25 cellular contexts compared by ENCODE assay signal in genomic region chr6:43262000-43262779, GRCh38. TPM values are rescaled to one million over a fixed set of nuclear protein-coding genes. Genes with fewer than 3 reads are reported as not detected.
DNase-seq lines count a peak whose midpoint lies in the region; ATAC-seq, FAIRE-seq and TF ChIP-seq lines count a peak whose summit lies in the region.
"Had no signal": no experiment of that assay in that cellular context is flagged by ENCODE, and none has a peak within 500 bp of the region (broad histone marks: within the 10 kb centered on the region; RNA-seq: fewer than 3 reads in every experiment).

No MANE protein-coding gene starts in this region.

- FAIRE-seq in GM12878 (lab: Jason Lieb, UNC) = no peak
- FAIRE-seq: keratinocyte had no signal

- no TSS peak for BruUV-seq in GM12878 (replicated peaks; lab: Mats Ljungman, UMichigan)
- BruUV-seq in PC-3 (replicated peaks; lab: Mats Ljungman, UMichigan) = no TSS peak

- WGBS in GM12878 (ENCODE audit: insufficient coverage, insufficient replicate concordance, low lambda C conversion rate, missing lambda C conversion rate) = 75% methylated on average over 14 of the region's 14 CpGs

- H3F3A ChIP-seq in neural progenitor cell (ENCODE audit: low read depth) (peaks cover 5% of the 10 kb centered on the region), PC-3 (ENCODE audit: low read length, unreplicated experiment) (no peaks in the 10 kb centered on the region)

- H3K79me2 ChIP-seq in GM12878 (ENCODE audit: control insufficient read depth, insufficient read depth, low read length) (no peaks in the 10 kb centered on the region), neural progenitor cell (ENCODE audit: low read depth) (no peaks in the 10 kb centered on the region), PC-3 (ENCODE audit: low read length) (no peaks in the 10 kb centered on the region)

- in situ Hi-C loops in GM12878 (cut with MboI) = no loop called here

- H3K4me1 Mint-ChIP-seq in neural progenitor cell = peaks cover 10% of the 10 kb centered on the region

- H3K4me1 ChIP-seq in GM12878 (ENCODE audit: control insufficient read depth, insufficient read depth, low read length) (peaks cover 8% of the 10 kb centered on the region), neural progenitor cell (no peaks in the 10 kb centered on the region), PC-3 (ENCODE audit: insufficient read depth, low read length) (no peaks in the 10 kb centered on the region)
- H3K4me1 ChIP-seq: gastrocnemius medialis, stomach, tibial nerve had no signal

- H3K9ac ChIP-seq in GM12878 (ENCODE audit: control insufficient read depth, insufficient read depth, low read length) (no peak overlapping the region), neural progenitor cell (no peak overlapping the region), PC-3 (ENCODE audit: low read length) (no peak overlapping the region)

- H3K4me2 ChIP-seq in GM12878 (ENCODE audit: control insufficient read depth, insufficient read depth) = no peak overlapping the region
- H3K4me2 ChIP-seq in neural progenitor cell = no peak overlapping the region
- no peak overlapping the region for H3K4me2 ChIP-seq in PC-3 (ENCODE audit: low read length)

- TF ChIP-seq EP300 in GM12878 (IDR thresholded peaks at IDR 0.05; ENCODE audit: borderline replicate concordance in 1 of 2, control insufficient read depth in 1 of 2, low read depth in 2 of 2, low read length in 2 of 2) = no peak

- no peak for TF ChIP-seq POLR2A in GM12878 (IDR thresholded peaks at IDR 0.05; ENCODE audit: low read depth, low read length)

- H3K27me3 Mint-ChIP-seq in neural progenitor cell (ENCODE audit: insufficient read depth, low read depth) = peaks cover 9% of the 10 kb centered on the region

- POLR2A ChIA-PET in GM12878 (lab: Charles Lee) = interaction anchor here (0.7 to 1.0 kb wide), 2 partner anchors 99 to 247 kb away, joined by 3 to 7 read pairs; no protein-coding TSS in a partner anchor
- POLR2A ChIA-PET in PC-3 (lab: Charles Lee; ENCODE audit: unreplicated experiment) = no interaction called here

- RAD21 ChIA-PET in GM12878 (lab: Charles Lee; ENCODE audit: unreplicated experiment) = interaction anchor here (0.6 to 6.9 kb wide), 8 partner anchors 33 to 245 kb away, joined by 3 to 44 read pairs (median 4); partner anchors contain the start of gene DNPH1

- CTCF ChIA-PET in GM12878 (lab: Yijun Ruan, JAX) = interaction anchor here (0.8 to 6.1 kb wide), 13 partner anchors 24 to 244 kb away, joined by 3 to 56 read pairs (median 10); partner anchors contain the start of genes CRIP3 and DNPH1
- CTCF ChIA-PET in PC-3 (lab: Charles Lee) = no interaction called here

- SMC1A ChIA-PET in GM12878 (lab: Charles Lee; ENCODE audit: uncharacterized antibody, unreplicated experiment) = interaction anchor here (1.0 to 3.1 kb wide), 8 partner anchors 33 to 248 kb away, joined by 3 to 16 read pairs (median 4); partner anchors contain the start of genes CRIP3, DNPH1 and LRRC73

- no peak overlapping the region for H3K27ac ChIP-seq in GM12878 (ENCODE audit: control insufficient read depth, insufficient read depth)
- H3K27ac ChIP-seq in neural progenitor cell = no peak overlapping the region
- no peak overlapping the region for H3K27ac ChIP-seq in PC-3 (ENCODE audit: low read length)
- H3K27ac ChIP-seq: body of pancreas, gastrocnemius medialis, spleen, stomach, tibial nerve had no signal

- peak overlapping the region; percentile 57 for H3K27ac Mint-ChIP-seq in neural progenitor cell
- H3K27ac Mint-ChIP-seq: activated B cell treated with CpG ODN at 0.5 μM for 24 hours had no signal

- H3K27me3 ChIP-seq in MG63 (no peaks in the 10 kb centered on the region), GM12878 (replicated peaks in 1 of 2; ENCODE audit: control insufficient read depth in 2 of 2, insufficient read depth in 2 of 2, low read length in 1 of 2) (no peaks in the 10 kb centered on the region; a peak in 1 of 4 replicates), neural progenitor cell (no peaks in the 10 kb centered on the region), PC-3 (ENCODE audit: low read length) (no peaks in the 10 kb centered on the region)
- H3K27me3 ChIP-seq: body of pancreas, gastrocnemius medialis, spleen had no signal

- H3K9me3 ChIP-seq in MG63 = no peaks in the 10 kb centered on the region
- H3K9me3 ChIP-seq in GM12878 (replicated peaks; ENCODE audit: control insufficient read depth, insufficient read depth, low read length) = no peaks in the 10 kb centered on the region
- H3K9me3 ChIP-seq in neural progenitor cell (ENCODE audit: low read depth) = no peaks in the 10 kb centered on the region
- no peaks in the 10 kb centered on the region for H3K9me3 ChIP-seq in PC-3 (ENCODE audit: low read length)
- H3K9me3 ChIP-seq: body of pancreas, gastrocnemius medialis, spleen, stomach, tibial nerve had no signal

- TF ChIP-seq CTCF in GM12878 (IDR thresholded peaks at IDR 0.05 in 2 of 3, conservative IDR thresholded peaks at IDR 0.05 in 1 of 3; ENCODE audit: control insufficient read depth in 2 of 3, extremely low read depth in 1 of 3, insufficient read depth in 1 of 3, low read depth in 3 of 3, low read length in 3 of 3) (no peak), neural progenitor cell (IDR thresholded peaks at IDR 0.05) (no peak), PC-3 (conservative IDR thresholded peaks at IDR 0.05; ENCODE audit: low read depth, low read length) (no peak)

- H3K9me3 Mint-ChIP-seq in neural progenitor cell = no peaks in the 10 kb centered on the region
- H3K9me3 Mint-ChIP-seq: activated B cell treated with CpG ODN at 0.5 μM for 24 hours; CD4-positive, alpha-beta memory T cell had no signal

- no peaks in the 10 kb centered on the region for H4K20me1 ChIP-seq in GM12878 (ENCODE audit: control insufficient read depth, insufficient read depth)
- no peaks in the 10 kb centered on the region for H4K20me1 ChIP-seq in neural progenitor cell (ENCODE audit: low read depth)
- H4K20me1 ChIP-seq in PC-3 (ENCODE audit: low read length) = no peaks in the 10 kb centered on the region

- H3K36me3 ChIP-seq in MG63 (no peaks in the 10 kb centered on the region), GM12878 (ENCODE audit: control insufficient read depth in 2 of 2, insufficient read depth in 2 of 2, low read length in 1 of 2) (no peaks in the 10 kb centered on the region), neural progenitor cell (no peaks in the 10 kb centered on the region), PC-3 (ENCODE audit: low read depth, low read length) (no peaks in the 10 kb centered on the region; the same call in 1 of the 2 replicates)
- H3K36me3 ChIP-seq: gastrocnemius medialis, spleen, stomach, tibial nerve had no signal

- ATAC-seq in GM12878 (no peak), HG02884 (IDR thresholded peaks at IDR 0.05; ENCODE audit: unreplicated experiment) (no peak), PC-3 (no peak)
- ATAC-seq: body of pancreas, gastrocnemius medialis had no signal

- H3K4me3 ChIP-seq in MG63 (no peak overlapping the region), GM12878 (no peak overlapping the region), neural progenitor cell (no peak overlapping the region), PC-3 (ENCODE audit: low read length) (no peak overlapping the region)
- H3K4me3 ChIP-seq: body of pancreas, gastrocnemius medialis, lung, spleen, stomach, tibial nerve had no signal

- no peak overlapping the region for H2AFZ ChIP-seq in GM12878 (ENCODE audit: control insufficient read depth, low read depth, low read length)
- no peak overlapping the region for H2AFZ ChIP-seq in neural progenitor cell (replicated peaks)
- no peak overlapping the region for H2AFZ ChIP-seq in PC-3 (ENCODE audit: low read length)

- no peaks in the 10 kb centered on the region for H3K36me3 Mint-ChIP-seq in neural progenitor cell
- H3K36me3 Mint-ChIP-seq: CD4-positive, alpha-beta memory T cell had no signal

- no peak for TF ChIP-seq RAD21 in GM12878 (IDR thresholded peaks at IDR 0.05; ENCODE audit: insufficient read depth, low read depth, low read length)

- no peaks in the 10 kb centered on the region for H3K9me2 ChIP-seq in PC-3 (replicated peaks; ENCODE audit: low read length)

- no peak overlapping the region for H3K4me3 Mint-ChIP-seq in neural progenitor cell
- H3K4me3 Mint-ChIP-seq: activated B cell treated with CpG ODN at 0.5 μM for 24 hours; CD4-positive, alpha-beta memory T cell had no signal

- peak; percentile 72 for DNase-seq in MG63
- no peak for DNase-seq in GM12878 (ENCODE audit: low read depth, low spot score)
- no peak for DNase-seq in neural progenitor cell (ENCODE audit: low spot score)
- no peak for DNase-seq in PC-3
- no peak for DNase-seq in D341Med (ENCODE audit: low spot score)
- DNase-seq: activated B cell treated with CpG ODN at 0.5 μM for 24 hours; activated CD4-positive, alpha-beta T cell treated with anti-CD3 and anti-CD28 coated beads, Interleukin-2, amount 50 U/mL, for 48 hours; activated gamma-delta T cell treated with Interleukin-2 at 50 U/mL for 16 hours; body of pancreas; CD4-positive, alpha-beta memory T cell; DMS79; effector CD4-positive, alpha-beta T cell; gastrocnemius medialis; KBM-7; NCI-H146; NCI-H2171 treated with DMSO at 0.1 percent for 48 hours; NCI-H526 treated with DMSO at 0.1 percent for 48 hours; spleen; stimulated activated CD4-positive, alpha-beta T cell treated with anti-CD3 and anti-CD28 coated beads, Interleukin-4, amount 100 ng/mL, for 24 hours; stomach had no signal

- intact Hi-C loops in GM12878 (cut with micrococcal nuclease; ENCODE audit: unreplicated experiment) (loop anchor here (2.0 kb wide), 2 partner anchors 73 to 137 kb away; no protein-coding TSS in a partner anchor), PC-3 (cut with micrococcal nuclease) (loop anchor here (5.0 kb wide), 1 partner anchor 245 kb away; no protein-coding TSS in a partner anchor)

RNA-seq across cellular contexts. Expression of gene TTBK1, which starts 18.9 kb away (rescaled TPM):
- total RNA-seq in MG63 (2014; rRNA removed; shearing (Covaris generic); ENCODE audit: low replicate concordance) = not detected in 2 replicates
- 0.71 and 0.78 TPM in 2 replicates for total RNA-seq in GM12878 (2013; cell fraction: nucleolus; rRNA removed)
- total RNA-seq in GM12878 (2014; rRNA removed) (under 0.01 TPM in 1 of 2 replicates, not detected in the other), GM12878 (2014; rRNA removed; fragmentation: Illumina TruSeq; extraction: Trizol) (not detected in 2 replicates), GM12878 (2021) (not detected in 2 replicates), neural progenitor cell (ENCODE audit: low replicate concordance) (1.7 and 3.2 TPM in 2 replicates), PC-3 (2014; rRNA removed) (not detected in 2 replicates)
- not detected for polyA plus RNA-seq in GM12878 (2011; ENCODE audit: low read depth)
- polyA plus RNA-seq in GM12878 (2011; rRNA removed) (0.09 and 0.27 TPM in 2 replicates), GM12878 (2014; fragmentation: Illumina TruSeq; extraction: Trizol) (not detected in 2 replicates), GM12878 (2014; fragmentation: Nextera tagmentation; extraction: Ambion mirVana) (not detected), GM12878 (2014; rRNA removed) (0.05 and 0.06 TPM in 2 replicates), GM12878 (2016; fragmentation: Nextera tagmentation; extraction: Ambion mirVana) (not detected)
- 0.16 and 0.20 TPM in 2 replicates for polyA plus RNA-seq in GM12878 (2011; cell fraction: cytosol; rRNA removed)
- 1.1 and 1.2 TPM in 2 replicates for polyA plus RNA-seq in GM12878 (2011; cell fraction: nucleus; rRNA removed)
- polyA plus RNA-seq in GM12878 (2012) = 0.04 and 0.08 TPM in 2 replicates
- polyA minus RNA-seq in GM12878 (2011; rRNA and poly(A)+ RNA removed) = 0.22 and 0.41 TPM in 2 replicates
- 0.21 TPM in 1 of 2 replicates, not detected in the other for polyA minus RNA-seq in GM12878 (2011; cell fraction: cytosol; rRNA and poly(A)+ RNA removed)
- polyA minus RNA-seq in GM12878 (2011; cell fraction: nucleus; rRNA and poly(A)+ RNA removed) = 0.29 and 0.48 TPM in 2 replicates
- total RNA-seq: tibial nerve had no signal
- polyA plus RNA-seq: CD4-positive, alpha-beta memory T cell; keratinocyte had no signal

RNA-seq across cellular contexts. Expression of gene DNPH1, which starts 32.9 kb away (rescaled TPM):
- total RNA-seq in MG63 (2014; rRNA removed; shearing (Covaris generic); ENCODE audit: low replicate concordance) = 30.8 and 43.0 TPM in 2 replicates
- 20.6 and 20.9 TPM in 2 replicates for total RNA-seq in GM12878 (2013; cell fraction: nucleolus; rRNA removed)
- total RNA-seq in GM12878 (2014; rRNA removed) = 125 and 131 TPM in 2 replicates
- 29.0 and 35.0 TPM in 2 replicates for total RNA-seq in GM12878 (2014; rRNA removed; fragmentation: Illumina TruSeq; extraction: Trizol)
- 73.2 and 76.6 TPM in 2 replicates for total RNA-seq in GM12878 (2021)
- 28.4 TPM for polyA plus RNA-seq in GM12878 (2011; ENCODE audit: low read depth)
- 42.9 and 62.2 TPM in 2 replicates for polyA plus RNA-seq in GM12878 (2011; rRNA removed)
- 109 and 151 TPM in 2 replicates for polyA plus RNA-seq in GM12878 (2011; cell fraction: cytosol; rRNA removed)
- 56.1 and 56.3 TPM in 2 replicates for polyA plus RNA-seq in GM12878 (2011; cell fraction: nucleus; rRNA removed)
- 68.3 and 81.0 TPM in 2 replicates for polyA plus RNA-seq in GM12878 (2012)
- 6.1 and 16.9 TPM in 2 replicates for polyA plus RNA-seq in GM12878 (2014; fragmentation: Illumina TruSeq; extraction: Trizol)
- 10 to 100 TPM in 1 of 2 experiments, 1 to 10 TPM in 1; 7.0 to 16.5 TPM for polyA plus RNA-seq in GM12878 (2014; fragmentation: Nextera tagmentation; extraction: Ambion mirVana)
- 136 and 169 TPM in 2 replicates for polyA plus RNA-seq in GM12878 (2014; rRNA removed)
- 100 to 1,000 TPM; 105 to 117 TPM for polyA plus RNA-seq in GM12878 (2016; fragmentation: Nextera tagmentation; extraction: Ambion mirVana)
- polyA minus RNA-seq in GM12878 (2011; rRNA and poly(A)+ RNA removed) = 14.1 and 18.6 TPM in 2 replicates
- polyA minus RNA-seq in GM12878 (2011; cell fraction: cytosol; rRNA and poly(A)+ RNA removed) = 7.9 and 15.9 TPM in 2 replicates
- 10.0 and 12.2 TPM in 2 replicates for polyA minus RNA-seq in GM12878 (2011; cell fraction: nucleus; rRNA and poly(A)+ RNA removed)
- total RNA-seq in neural progenitor cell (ENCODE audit: low replicate concordance) = 25.2 and 113 TPM in 2 replicates
- 128 and 176 TPM in 2 replicates for total RNA-seq in PC-3 (2014; rRNA removed)

RNA-seq across cellular contexts. Expression of gene SLC22A7, which starts 35.9 kb away (rescaled TPM):
- total RNA-seq in MG63 (2014; rRNA removed; shearing (Covaris generic); ENCODE audit: low replicate concordance) = not detected in 2 replicates
- total RNA-seq in GM12878 (2013; cell fraction: nucleolus; rRNA removed) = not detected in 2 replicates
- total RNA-seq in GM12878 (2014; rRNA removed) (not detected in 2 replicates), GM12878 (2014; rRNA removed; fragmentation: Illumina TruSeq; extraction: Trizol) (not detected in 2 replicates), GM12878 (2021) (0.31 TPM in 1 of 2 replicates, not detected in the other), neural progenitor cell (ENCODE audit: low replicate concordance) (not detected in 2 replicates), PC-3 (2014; rRNA removed) (not detected in 2 replicates)
- polyA plus RNA-seq in GM12878 (2011; ENCODE audit: low read depth) = not detected
- polyA plus RNA-seq in GM12878 (2011; rRNA removed) (not detected in 2 replicates), GM12878 (2014; fragmentation: Illumina TruSeq; extraction: Trizol) (not detected in 2 replicates), GM12878 (2014; fragmentation: Nextera tagmentation; extraction: Ambion mirVana) (not detected), GM12878 (2014; rRNA removed) (not detected in 2 replicates), GM12878 (2016; fragmentation: Nextera tagmentation; extraction: Ambion mirVana) (under 1 TPM in 1 of 2 experiments, not detected in 1; 0.08 TPM)
- polyA plus RNA-seq in GM12878 (2011; cell fraction: cytosol; rRNA removed) = not detected in 2 replicates
- polyA plus RNA-seq in GM12878 (2011; cell fraction: nucleus; rRNA removed) = not detected in 2 replicates
- polyA plus RNA-seq in GM12878 (2012) = 0.24 and 0.50 TPM in 2 replicates
- not detected in 2 replicates for polyA minus RNA-seq in GM12878 (2011; rRNA and poly(A)+ RNA removed)
- not detected in 2 replicates for polyA minus RNA-seq in GM12878 (2011; cell fraction: cytosol; rRNA and poly(A)+ RNA removed)
- polyA minus RNA-seq in GM12878 (2011; cell fraction: nucleus; rRNA and poly(A)+ RNA removed) = not detected in 2 replicates
- total RNA-seq: activated B cell treated with CpG ODN at 0.5 μM for 24 hours; body of pancreas; CD4-positive, alpha-beta memory T cell; lung; spleen; stomach; tibial nerve had no signal
- polyA plus RNA-seq: CD4-positive, alpha-beta memory T cell; esophagus; keratinocyte; lung; spleen; stomach had no signal

RNA-seq across cellular contexts. Expression of gene CRIP3, which starts 46.4 kb away (rescaled TPM):
- total RNA-seq in MG63 (2014; rRNA removed; shearing (Covaris generic); ENCODE audit: low replicate concordance) = not detected in 2 replicates
- total RNA-seq in GM12878 (2013; cell fraction: nucleolus; rRNA removed) = 14.3 and 16.8 TPM in 2 replicates
- total RNA-seq in GM12878 (2014; rRNA removed) (1.6 and 2.5 TPM in 2 replicates), GM12878 (2014; rRNA removed; fragmentation: Illumina TruSeq; extraction: Trizol) (1.7 and 1.8 TPM in 2 replicates), GM12878 (2021) (1.6 and 2.2 TPM in 2 replicates), neural progenitor cell (ENCODE audit: low replicate concordance) (21.3 and 35.4 TPM in 2 replicates), PC-3 (2014; rRNA removed) (0.29 TPM in 2 replicates)
- polyA plus RNA-seq in GM12878 (2011; ENCODE audit: low read depth) = 6.4 TPM
- polyA plus RNA-seq in GM12878 (2011; rRNA removed) (6.4 and 9.2 TPM in 2 replicates), GM12878 (2014; fragmentation: Illumina TruSeq; extraction: Trizol) (1.8 and 2.8 TPM in 2 replicates), GM12878 (2014; fragmentation: Nextera tagmentation; extraction: Ambion mirVana) (1 to 10 TPM; 1.7 to 2.3 TPM), GM12878 (2014; rRNA removed) (2.6 and 3.8 TPM in 2 replicates), GM12878 (2016; fragmentation: Nextera tagmentation; extraction: Ambion mirVana) (1 to 10 TPM; 1.5 to 1.8 TPM)
- polyA plus RNA-seq in GM12878 (2011; cell fraction: cytosol; rRNA removed) = 7.1 and 12.2 TPM in 2 replicates
- 46.8 and 55.0 TPM in 2 replicates for polyA plus RNA-seq in GM12878 (2011; cell fraction: nucleus; rRNA removed)
- 11.6 and 16.9 TPM in 2 replicates for polyA plus RNA-seq in GM12878 (2012)
- polyA minus RNA-seq in GM12878 (2011; rRNA and poly(A)+ RNA removed) = 7.2 and 17.1 TPM in 2 replicates
- 2.1 and 4.7 TPM in 2 replicates for polyA minus RNA-seq in GM12878 (2011; cell fraction: cytosol; rRNA and poly(A)+ RNA removed)
- polyA minus RNA-seq in GM12878 (2011; cell fraction: nucleus; rRNA and poly(A)+ RNA removed) = 11.8 and 14.3 TPM in 2 replicates
- total RNA-seq: body of pancreas had no signal
- polyA plus RNA-seq: CD4-positive, alpha-beta memory T cell had no signal
